Comparison of ENCODE assay signal across 8 cellular contexts in the genomic region with DNA sequence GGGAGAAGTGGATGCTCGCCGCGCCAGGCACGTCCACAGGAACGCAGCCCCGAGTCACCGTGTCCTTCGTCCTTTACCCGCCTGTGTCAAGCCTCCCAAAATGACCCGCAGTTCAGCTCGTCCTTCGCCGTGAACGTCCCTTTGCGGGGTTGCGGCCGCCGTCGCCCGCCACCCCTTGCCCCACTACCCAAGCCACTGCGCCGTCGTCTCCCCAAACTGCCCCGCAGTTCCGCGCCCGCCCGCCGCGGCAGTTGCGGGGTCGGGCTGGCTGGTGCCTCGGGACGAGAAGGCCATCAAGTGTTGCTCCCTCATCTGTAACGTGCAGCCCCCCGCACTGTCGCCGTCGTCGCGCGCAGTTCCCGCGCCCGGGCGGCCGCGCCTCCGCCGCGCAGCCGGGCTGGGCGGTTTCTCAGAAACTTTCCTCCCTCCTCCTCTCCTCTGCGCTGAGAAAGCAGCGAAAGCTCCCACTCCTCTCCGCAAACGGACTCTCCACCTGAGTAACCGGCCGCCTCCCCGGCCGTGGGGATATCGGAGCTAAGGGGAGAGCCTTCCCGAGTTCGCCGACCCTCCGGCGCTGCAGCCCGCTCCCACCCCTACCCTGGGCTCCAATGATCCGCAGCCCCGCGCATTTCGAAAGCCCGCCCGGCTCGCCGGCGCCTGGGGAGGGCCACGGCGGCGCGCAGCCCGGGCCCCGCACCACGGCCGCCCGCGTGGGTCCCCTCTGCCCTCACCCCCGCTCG. TPM values are rescaled to one million over a fixed set of nuclear protein-coding genes. Genes with fewer than 3 reads are reported as not detected.
A peak's percentile ranks its signal among the peaks of the same experiment; 100 is the strongest.
DNase-seq lines count a peak whose midpoint lies in the region; ATAC-seq and TF ChIP-seq lines count a peak whose summit lies in the region.

No MANE protein-coding gene starts in this region.

- H3K4me1 Mint-ChIP-seq in IgD-negative memory B cell (peaks cover 32 to 47% (median 36%) of the 10 kb centered on the region in 3 donors), endodermal cell (peaks cover 47% of the 10 kb centered on the region)

- H3K9ac ChIP-seq in endodermal cell (ENCODE audit: extremely low read depth, low read length, poor library complexity, severe bottlenecking): peak overlapping the region; percentile 58
- H3K9ac ChIP-seq in mucosa of rectum (ENCODE audit: low read depth in 1 of 2, low read length in 2 of 2): peak overlapping the region; percentile 94 to 99

- WGBS in endodermal cell (ENCODE audit: insufficient coverage in 1 of 2, insufficient read length in 1 of 2), 2 experiments: 0 to 1% methylated on average over 19 to 89 of the region's 89 CpGs
- 0% methylated on average over 14 to 23 of the region's 89 CpGs for WGBS in thyroid gland, 2 donors

- peaks cover 6% of the 10 kb centered on the region for H3K4me1 ChIP-seq in endodermal cell (ENCODE audit: control insufficient read depth, insufficient read depth, low read length)
- H3K4me1 ChIP-seq in mucosa of rectum (ENCODE audit: control insufficient read depth in 2 of 2, insufficient read depth in 2 of 2, low read length in 2 of 2): peaks cover 30 to 33% of the 10 kb centered on the region in 2 donors
- H3K4me1 ChIP-seq in thyroid gland: peaks cover 14 to 28% of the 10 kb centered on the region in 2 donors

- DNase-seq in CD1c-positive myeloid dendritic cell (ENCODE audit: extremely low spot score) (peak; percentile 33), endodermal cell (peak; percentile 83), thyroid gland (peak; percentile 25 to 43)
- peak; percentile 41 for DNase-seq in activated CD4-positive, alpha-beta T cell treated with anti-CD3 and anti-CD28 coated beads, Interleukin-2, amount 50 U/mL, for 1 hour

- H3K27ac Mint-ChIP-seq in IgD-negative memory B cell (peak overlapping the region; percentile 96 to 100 (median 98)), endodermal cell (peak overlapping the region; percentile 89)

- intact Hi-C loops in thyroid gland (cut with DNase I): loop anchor here (10.0 kb wide), 1 partner anchor 171 kb away; the partner anchor contains the start of gene GPRC5A

- H3K4me3 Mint-ChIP-seq in IgD-negative memory B cell (peak overlapping the region; percentile 93 to 99 (median 97)), endodermal cell (peak overlapping the region; percentile 92)

- ATAC-seq in GM18861 (IDR thresholded peaks at IDR 0.05; ENCODE audit: unreplicated experiment): no peak
- ATAC-seq in GM18498 (IDR thresholded peaks at IDR 0.05; ENCODE audit: unreplicated experiment): no peak

- H3K27me3 Mint-ChIP-seq in IgD-negative memory B cell: no peaks in the 10 kb centered on the region
- peaks cover 16% of the 10 kb centered on the region for H3K27me3 Mint-ChIP-seq in endodermal cell (ENCODE audit: insufficient read depth)

- H3K9me3 ChIP-seq in endodermal cell (ENCODE audit: control insufficient read depth, low read length) (no peaks in the 10 kb centered on the region), mucosa of rectum (ENCODE audit: control insufficient read depth in 2 of 2, low read length in 2 of 2) (no peaks in the 10 kb centered on the region), thyroid gland (no peaks in the 10 kb centered on the region)

- TF ChIP-seq CTCF in endodermal cell (conservative IDR thresholded peaks at IDR 0.05) (no peak), thyroid gland (IDR thresholded peaks at IDR 0.05) (no peak)

- H3K9me3 Mint-ChIP-seq in IgD-negative memory B cell (no peaks in the 10 kb centered on the region), endodermal cell (no peaks in the 10 kb centered on the region)

- H3K27ac ChIP-seq in endodermal cell (ENCODE audit: low read depth, low read length) (peak overlapping the region; percentile 97), mucosa of rectum (ENCODE audit: low read depth in 2 of 2, low read length in 2 of 2) (peak overlapping the region; percentile 97 to 98), thyroid gland (peak overlapping the region; percentile 98 to 100 (median 100))

- TF ChIP-seq POLR2A in thyroid gland (IDR thresholded peaks at IDR 0.05): peak in 1 of 2 donors; percentile 45

- H3K4me3 ChIP-seq in endodermal cell (ENCODE audit: low read length): peak overlapping the region; percentile 99
- peak overlapping the region; percentile 86 to 89 for H3K4me3 ChIP-seq in mucosa of rectum (ENCODE audit: low read length in 2 of 2)
- H3K4me3 ChIP-seq in thyroid gland (replicated peaks in 1 of 3): peak overlapping the region; percentile 46 to 79 (median 70)

- H3K27me3 ChIP-seq in endodermal cell (ENCODE audit: control insufficient read depth, insufficient read depth, low read length, poor library complexity, severe bottlenecking): no peaks in the 10 kb centered on the region
- no peaks in the 10 kb centered on the region for H3K27me3 ChIP-seq in mucosa of rectum (ENCODE audit: control insufficient read depth in 2 of 2, insufficient read depth in 2 of 2, low read length in 2 of 2)
- no peaks in the 10 kb centered on the region for H3K27me3 ChIP-seq in thyroid gland

- H3K36me3 ChIP-seq in endodermal cell (ENCODE audit: control insufficient read depth, insufficient read depth, low read length) (peaks cover 42% of the 10 kb centered on the region), mucosa of rectum (ENCODE audit: control insufficient read depth in 2 of 2, insufficient read depth in 2 of 2, low read length in 2 of 2) (peaks cover 7 to 21% of the 10 kb centered on the region in 2 donors), thyroid gland (peaks cover 6 to 10% of the 10 kb centered on the region in 2 donors)

- peaks cover 15% of the 10 kb centered on the region for H3K36me3 Mint-ChIP-seq in IgD-negative memory B cell
- H3K36me3 Mint-ChIP-seq in endodermal cell (ENCODE audit: low read depth): peaks cover 40% of the 10 kb centered on the region

RNA-seq across cellular contexts. Expression of gene CDKN1B, which starts 6.7 kb away (rescaled TPM):
- 12.5 TPM for polyA plus RNA-seq in IgD-negative memory B cell
- total RNA-seq in endodermal cell (10 to 100 TPM; 40.1 to 63.9 TPM), thyroid gland (10 to 100 TPM; 52.3 to 77.3 (median 62.7) TPM)
- 52.2 TPM for polyA plus RNA-seq in endodermal cell (2013, experiment 1 of 2)
- 53.2 TPM for polyA plus RNA-seq in endodermal cell (2013, experiment 2 of 2)

RNA-seq across cellular contexts. Expression of gene GPR19, which starts 27.9 kb away (rescaled TPM):
- 0.36 TPM for polyA plus RNA-seq in IgD-negative memory B cell
- total RNA-seq in endodermal cell (1 to 10 TPM; 5.4 to 7.2 TPM), thyroid gland (not detected)
- polyA plus RNA-seq in endodermal cell (2013, experiment 1 of 2): 15.4 TPM
- polyA plus RNA-seq in endodermal cell (2013, experiment 2 of 2): 11.8 TPM

Comparison
In these comparisons a context has a peak if more than half of its experiments do, and no peak if none do; other contexts are left out.
1. DNase-seq: peak in every context shown above with its lines; median percentile 83 in endodermal cell; 41 in activated CD4-positive, alpha-beta T cell treated with anti-CD3 and anti-CD28 coated beads, Interleukin-2, amount 50 U/mL, for 1 hour; 34 in thyroid gland; 33 in CD1c-positive myeloid dendritic cell.
2. RNA of gene GPR19, which starts 27.9 kb away (total RNA-seq): 5.4 to 7.2 TPM in endodermal cell; not detected in thyroid gland; every median in the first group is over 4 times any median in the second.
3. Peak in every context shown above with its lines, with median percentiles within 50 percentile points of each other: H3K27ac ChIP-seq and H3K4me3 ChIP-seq.